ENCODE assay signal across 8 cellular contexts in the genomic region with DNA sequence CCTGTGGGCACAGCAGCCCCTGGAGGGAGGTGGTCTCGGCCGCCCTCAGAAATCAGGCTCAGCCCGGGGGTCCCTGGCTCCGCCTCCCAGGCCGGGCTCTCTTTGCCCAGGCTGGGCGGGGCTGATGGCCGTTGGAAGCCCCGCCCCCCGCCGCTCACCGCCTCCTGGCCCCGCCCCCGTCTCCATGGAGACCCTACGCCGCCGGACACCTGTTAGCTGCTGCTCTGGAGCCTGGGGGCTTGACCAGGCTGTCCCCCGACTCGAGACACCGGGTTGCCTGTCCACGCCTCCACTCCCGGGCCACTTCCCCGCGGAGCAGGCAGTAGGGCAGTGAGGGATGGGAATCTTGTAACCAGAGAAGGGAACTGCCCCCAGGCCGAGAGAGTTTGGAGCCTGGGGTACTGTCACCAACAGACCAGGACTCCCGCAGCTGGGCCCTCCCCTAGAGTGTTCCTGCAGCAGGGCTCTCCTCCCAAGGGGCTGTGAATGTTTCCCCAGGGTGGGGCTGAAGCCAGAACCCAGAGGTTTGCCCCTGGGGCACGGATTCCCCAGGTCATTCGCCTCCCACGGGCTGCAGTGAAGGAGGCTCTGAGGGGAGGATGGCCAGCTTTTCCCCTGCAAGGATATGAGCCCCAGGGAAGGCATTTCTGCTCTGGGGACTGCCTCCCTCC. TPM values are rescaled to one million over a fixed set of nuclear protein-coding genes. Genes with fewer than 3 reads are reported as not detected.
DNase-seq lines count a peak whose midpoint lies in the region; ATAC-seq, FAIRE-seq and TF ChIP-seq lines count a peak whose summit lies in the region.

No MANE protein-coding gene starts in this region.

- H3K27ac ChIP-seq in Karpas-422 (ENCODE audit: low read length) = no peak overlapping the region
- H3K27ac ChIP-seq in adrenal gland = peak overlapping the region in 2 of 5 donors; percentile 66 to 78
- no peak overlapping the region for H3K27ac ChIP-seq in HepG2 (ENCODE audit: extremely low read length, insufficient read depth, low read length)
- H3K27ac ChIP-seq in thoracic aorta = no peak overlapping the region

- no peak for TF ChIP-seq CTCF in BE2C (IDR thresholded peaks at IDR 0.05; ENCODE audit: low read depth, low read length)
- no peak for TF ChIP-seq CTCF in adrenal gland (IDR thresholded peaks at IDR 0.05)
- no peak for TF ChIP-seq CTCF in HepG2 (CRISPR knock-in tag; IDR thresholded peaks at IDR 0.05)
- no peak for TF ChIP-seq CTCF in thoracic aorta (IDR thresholded peaks at IDR 0.05)

- H3K4me2 ChIP-seq in Karpas-422 (ENCODE audit: low read depth, low read length, poor library complexity, severe bottlenecking) = no peak overlapping the region
- no peak overlapping the region for H3K4me2 ChIP-seq in HepG2 (ENCODE audit: low read depth, low read length)

- ATAC-seq in GM19438 (IDR thresholded peaks at IDR 0.05; ENCODE audit: low read depth, unreplicated experiment) (peak; percentile 77), HepG2 (peak; percentile 45), thoracic aorta (ENCODE audit: insufficient number of reproducible peaks, low FRiP score, low read depth) (no peak), HG03097 (IDR thresholded peaks at IDR 0.05; ENCODE audit: low FRiP score, unreplicated experiment) (no peak)

- no peak for TF ChIP-seq RAD21 in HepG2 (CRISPR knock-in tag; IDR thresholded peaks at IDR 0.05)

- H3K9me2 ChIP-seq in Karpas-422 (replicated peaks; ENCODE audit: insufficient read depth, low read length) = no peaks in the 10 kb centered on the region

- TF ChIP-seq EP300 in HepG2 (IDR thresholded peaks at IDR 0.05; ENCODE audit: low read depth in 2 of 2, low read length in 2 of 2) = no peak
- no peak for TF ChIP-seq EP300 in HepG2 (CRISPR knock-in tag; IDR thresholded peaks at IDR 0.05; ENCODE audit: borderline replicate concordance)

- CTCF ChIA-PET in HepG2 (lab: Yijun Ruan, JAX; ENCODE audit: low intra/inter-chr PET ratio, low total read pairs) = interaction anchor here (1.5 to 2.7 kb wide), 2 partner anchors 22 to 115 kb away, joined by 5 to 39 read pairs; no protein-coding TSS in a partner anchor

- H2AFZ ChIP-seq in Karpas-422 (ENCODE audit: low read length) (no peak overlapping the region), HepG2 (ENCODE audit: low read length) (no peak overlapping the region)

- H3K4me1 ChIP-seq in BE2C (peaks cover 4% of the 10 kb centered on the region; the same call in 1 of the 2 replicates), Karpas-422 (ENCODE audit: low read length) (peaks cover 32% of the 10 kb centered on the region), adrenal gland (replicated peaks in 1 of 2) (peaks cover 0 to 8% of the 10 kb centered on the region in 2 donors), HepG2 (ENCODE audit: insufficient read depth, low read length) (peaks cover 5% of the 10 kb centered on the region), thoracic aorta (ENCODE audit: control insufficient read depth in 1 of 2, low read depth in 2 of 2) (peaks cover 8 to 29% of the 10 kb centered on the region in 2 donors)

- in situ Hi-C loops in HepG2 (cut with HindIII; ENCODE audit: extremely low pct_ligation_motif_present, low pct_unique_long_range_greater_than_20kb) = no loop called here

- 10 to 12% (median 11%) methylated on average over 3 to 28 of the region's 28 CpGs; no CpG with 5 or more reads in 1 of the 4 donors for WGBS in adrenal gland, 4 donors
- WGBS in HepG2 (ENCODE audit: low lambda C conversion rate) = 0% methylated on average over 3 of the region's 28 CpGs

- H3K9ac ChIP-seq in Karpas-422 (ENCODE audit: low read length) (no peak overlapping the region), HepG2 (ENCODE audit: insufficient read depth, low read depth, low read length) (no peak overlapping the region)

- H4K20me1 ChIP-seq in Karpas-422 (ENCODE audit: insufficient read depth, low read depth, low read length) (no peaks in the 10 kb centered on the region), HepG2 (ENCODE audit: insufficient read depth, low read length) (0 out of 2 replicates have a peak, but pooled peaks cover 2% of the 10 kb centered on the region)

- H3K4me3 ChIP-seq in BE2C (ENCODE audit: low read depth, low read length) = no peak overlapping the region
- H3K4me3 ChIP-seq in Karpas-422 (ENCODE audit: low read length) = no peak overlapping the region
- peak overlapping the region in 2 of 4 donors; percentile 13 to 28 for H3K4me3 ChIP-seq in adrenal gland
- peak overlapping the region in 1 of 3 experiments; percentile 23; a peak in 1 of 6 replicates for H3K4me3 ChIP-seq in HepG2 (replicated peaks in 1 of 3; ENCODE audit: insufficient read depth in 1 of 3, low read depth in 2 of 3, low read length in 3 of 3)
- H3K4me3 ChIP-seq in thoracic aorta = peak overlapping the region; percentile 61

- H3K79me2 ChIP-seq in Karpas-422 (ENCODE audit: low read length) (no peaks in the 10 kb centered on the region), HepG2 (ENCODE audit: insufficient read depth, low read length) (no peaks in the 10 kb centered on the region)

- FAIRE-seq in HepG2 (lab: Jason Lieb, UNC) = no peak

- intact Hi-C loops in adrenal gland (cut with DNase I) (no loop called here), HepG2 (cut with micrococcal nuclease; ENCODE audit: unreplicated experiment) (no loop called here)

- H3K27me3 ChIP-seq in BE2C (no peaks in the 10 kb centered on the region), Karpas-422 (ENCODE audit: low read length) (no peaks in the 10 kb centered on the region), adrenal gland (no peaks in the 10 kb centered on the region), HepG2 (ENCODE audit: control insufficient read depth in 1 of 2, insufficient read depth in 2 of 2, low read length in 2 of 2) (peaks cover 5 to 62% of the 10 kb centered on the region in 2 experiments), thoracic aorta (replicated peaks; ENCODE audit: insufficient read depth) (no peaks in the 10 kb centered on the region)

- H3K9me3 ChIP-seq in BE2C = no peaks in the 10 kb centered on the region
- no peaks in the 10 kb centered on the region; the same call in 1 of the 2 replicates for H3K9me3 ChIP-seq in Karpas-422 (ENCODE audit: low read length)
- no peaks in the 10 kb centered on the region for H3K9me3 ChIP-seq in adrenal gland (replicated peaks in 1 of 3)
- H3K9me3 ChIP-seq in HepG2 (ENCODE audit: low read length) = no peaks in the 10 kb centered on the region; the same call in 1 of the 2 replicates
- peaks cover 4% of the 10 kb centered on the region for H3K9me3 ChIP-seq in thoracic aorta

- no peak for TF ChIP-seq POLR2A in adrenal gland (IDR thresholded peaks at IDR 0.05)
- TF ChIP-seq POLR2A in HepG2 (IDR thresholded peaks at IDR 0.05; ENCODE audit: insufficient read depth in 1 of 2, low read depth in 2 of 2, low read length in 2 of 2) = no peak

- H3K36me3 ChIP-seq in BE2C (no peaks in the 10 kb centered on the region), Karpas-422 (ENCODE audit: insufficient read depth, low read length) (no peaks in the 10 kb centered on the region), adrenal gland (replicated peaks in 1 of 2) (no peaks in the 10 kb centered on the region), HepG2 (replicated peaks in 1 of 2; ENCODE audit: control insufficient read depth in 1 of 2, insufficient read depth in 2 of 2, low read length in 2 of 2) (no peaks in the 10 kb centered on the region), thoracic aorta (no peaks in the 10 kb centered on the region)

- POLR2A ChIA-PET in HepG2 (lab: Yijun Ruan, JAX) = no interaction called here

- DNase-seq in BE2C (peak; percentile 73), Karpas-422 (peak; percentile 61), adrenal gland (peak; percentile 41 to 80 (median 70)), HepG2 (ENCODE audit: low spot score) (no peak), thoracic aorta (ENCODE audit: low spot score) (no peak), NK-92 (lab: John Stamatoyannopoulos, UW; ENCODE audit: unreplicated experiment) (no peak)

- no TSS peak for BruUV-seq in HepG2 (replicated peaks; lab: Mats Ljungman, UMichigan)

TF ChIP-seq in HepG2, 621 proteins besides CTCF, POLR2A, EP300 and RAD21 (continues in another document):
- no peak for TF ChIP-seq STAG1 (CRISPR knock-in tag; IDR thresholded peaks at IDR 0.05)
- TF ChIP-seq ZBTB38 (CRISPR knock-in tag; IDR thresholded peaks at IDR 0.05) = no peak
- TF ChIP-seq EED (CRISPR knock-in tag; IDR thresholded peaks at IDR 0.05) = no peak

RNA-seq across cellular contexts. Expression of a gene that starts 27.8 kb away (rescaled TPM):
- 1,285 TPM for polyA plus RNA-seq in BE2C (2012; ENCODE audit: insufficient read depth, insufficient read length, low read depth)
- 5,091 and 6,020 TPM in 2 replicates for total RNA-seq in Karpas-422 (2014; rRNA removed; shearing (Covaris generic); ENCODE audit: low replicate concordance)
- total RNA-seq in adrenal gland (1,000 to 10,000 TPM in 5 of 8 donors, 100 to 1,000 TPM in 3; 695 to 2,605 (median 1,261) TPM), HepG2 (2016; rRNA removed; fragmentation: Illumina TruSeq; extraction: Trizol) (1,781 and 2,179 TPM in 2 replicates), thoracic aorta (100 to 1,000 TPM; 455 to 867 TPM)
- polyA plus RNA-seq in adrenal gland (1,000 to 10,000 TPM; 1,244 to 2,745 (median 2,081) TPM), HepG2 (2011; rRNA removed) (2,268 and 2,401 TPM in 2 replicates)
- total RNA-seq in HepG2 (2016; cell fraction: cytosol; rRNA removed; fragmentation: Illumina TruSeq; extraction: Trizol; ENCODE audit: low read depth) = 3,269 and 3,354 TPM in 2 replicates
- 1,702 and 2,262 TPM in 2 replicates for total RNA-seq in HepG2 (2016; cell fraction: insoluble cytoplasmic fraction; rRNA removed; fragmentation: Illumina TruSeq; extraction: Trizol)
- total RNA-seq in HepG2 (2016; cell fraction: membrane; rRNA removed; fragmentation: Illumina TruSeq; extraction: Trizol) = 4,253 and 4,526 TPM in 2 replicates
- 560 and 609 TPM in 2 replicates for total RNA-seq in HepG2 (2016; cell fraction: nucleus; rRNA removed; fragmentation: Illumina TruSeq; extraction: Trizol)
- 1,778 and 1,795 TPM in 2 replicates for polyA plus RNA-seq in HepG2 (2011; cell fraction: cytosol; rRNA removed)
- polyA plus RNA-seq in HepG2 (2011; cell fraction: nucleus; rRNA removed) = 459 and 538 TPM in 2 replicates
- polyA plus RNA-seq in HepG2 (2012) = 2,727 and 3,505 TPM in 2 replicates
- polyA plus RNA-seq in HepG2 (2016; cell fraction: cytosol; fragmentation: Illumina TruSeq; extraction: Trizol; ENCODE audit: low read depth) = 4,453 and 4,819 TPM in 2 replicates
- polyA plus RNA-seq in HepG2 (2016; cell fraction: insoluble cytoplasmic fraction; fragmentation: Illumina TruSeq; extraction: Trizol; ENCODE audit: low read depth) = 2,446 and 2,535 TPM in 2 replicates
- polyA plus RNA-seq in HepG2 (2016; cell fraction: membrane; fragmentation: Illumina TruSeq; extraction: Trizol; ENCODE audit: low read depth) = 4,866 and 4,953 TPM in 2 replicates
- polyA plus RNA-seq in HepG2 (2016; cell fraction: nucleus; fragmentation: Illumina TruSeq; extraction: Trizol; ENCODE audit: insufficient read depth, low read depth) = 1,119 and 1,145 TPM in 2 replicates
- 371 and 1,174 TPM in 2 replicates for polyA minus RNA-seq in HepG2 (2011; rRNA and poly(A)+ RNA removed; ENCODE audit: low replicate concordance)
- polyA minus RNA-seq in HepG2 (2011; cell fraction: cytosol; rRNA and poly(A)+ RNA removed) = 694 and 812 TPM in 2 replicates
- polyA minus RNA-seq in HepG2 (2011; cell fraction: nucleus; rRNA and poly(A)+ RNA removed) = 216 and 257 TPM in 2 replicates

Comparison
In these comparisons a context has a peak if more than half of its experiments do, and no peak if none do; other contexts are left out.
1. DNase-seq: peak in BE2C (single experiment), Karpas-422 (single experiment) and adrenal gland (7 of 7); none in HepG2 (single experiment), thoracic aorta (single experiment) and NK-92 (single experiment).
2. ATAC-seq: peak in GM19438 (single experiment) and HepG2 (single experiment); none in thoracic aorta (single experiment) and HG03097 (single experiment).